Comparison of ENCODE assay signal across 8 cellular contexts in genomic region chr1:212791676-212792395, GRCh38. TPM values are rescaled to one million over a fixed set of nuclear protein-coding genes. Genes with fewer than 3 reads are reported as not detected.
A peak's percentile ranks its signal among the peaks of the same experiment; 100 is the strongest.
DNase-seq lines count a peak whose midpoint lies in the region; ATAC-seq and TF ChIP-seq lines count a peak whose summit lies in the region.

TSS of gene NSL1 (minus strand) at chr1:212791777. CDS start at chr1:212791763, 14 bp downstream.
TSS of gene TATDN3 (plus strand) at chr1:212791894. CDS start at chr1:212791922, 28 bp downstream.

- peak within 1 kb of the TSS; percentile 94 for H3K27ac Mint-ChIP-seq in dendritic cell treated with granulocyte-macrophage colony-stimulating factor and Interleukin-4, amounts not matched to agents 40 ng/mL and 50 ng/mL, for 4 days

- H3K4me1 ChIP-seq in left lung, result peaks cover 11 to 56% of the 10 kb centered on the region in 2 donors

- H3K4me1 Mint-ChIP-seq in dendritic cell treated with granulocyte-macrophage colony-stimulating factor and Interleukin-4, amounts not matched to agents 40 ng/mL and 50 ng/mL, for 4 days (ENCODE audit: low read depth), result peaks cover 37% of the 10 kb centered on the region

- intact Hi-C loops in dendritic cell treated with granulocyte-macrophage colony-stimulating factor and Interleukin-4, amounts not matched to agents 40 ng/mL and 50 ng/mL, for 4 days (cut with micrococcal nuclease), result no loop called here
- intact Hi-C loops in left lung (cut with DNase I), result no loop called here

- H3K36me3 Mint-ChIP-seq in dendritic cell treated with granulocyte-macrophage colony-stimulating factor and Interleukin-4, amounts not matched to agents 40 ng/mL and 50 ng/mL, for 4 days (ENCODE audit: low read depth), result peaks cover 40% of the 10 kb centered on the region

- H3K27ac ChIP-seq in C4-2B, result peak within 1 kb of the TSS; percentile 82
- H3K27ac ChIP-seq in left lung, result peak within 1 kb of the TSS; percentile 95 to 98

- H3K9me3 Mint-ChIP-seq in dendritic cell treated with granulocyte-macrophage colony-stimulating factor and Interleukin-4, amounts not matched to agents 40 ng/mL and 50 ng/mL, for 4 days, result no peaks in the 10 kb centered on the region

- H3K27me3 ChIP-seq in left lung, result no peaks in the 10 kb centered on the region

- no peaks in the 10 kb centered on the region for H3K27me3 Mint-ChIP-seq in dendritic cell treated with granulocyte-macrophage colony-stimulating factor and Interleukin-4, amounts not matched to agents 40 ng/mL and 50 ng/mL, for 4 days

- H3K4me3 ChIP-seq in left lung, result peak within 1 kb of the TSS; percentile 80 to 93

- H3K36me3 ChIP-seq in left lung, result peaks cover 0 to 10% of the 10 kb centered on the region in 2 donors

- H3K4me3 Mint-ChIP-seq in dendritic cell treated with granulocyte-macrophage colony-stimulating factor and Interleukin-4, amounts not matched to agents 40 ng/mL and 50 ng/mL, for 4 days, result peak within 1 kb of the TSS; percentile 97

- no peaks in the 10 kb centered on the region for H3K9me3 ChIP-seq in left lung

- peak; percentile 64 for ATAC-seq in GM19372 (IDR thresholded peaks at IDR 0.05; ENCODE audit: low read depth, unreplicated experiment)
- peak; percentile 77 for ATAC-seq in HG03521 (IDR thresholded peaks at IDR 0.05; ENCODE audit: unreplicated experiment)
- ATAC-seq in left lung, result peak; percentile 99

- DNase-seq in NCI-H69 (lab: John Stamatoyannopoulos, UW) (peak; percentile 95), left lung (peak; percentile 91 to 95)
- DNase-seq in activated CD4-positive, alpha-beta T cell treated with anti-CD3 and anti-CD28 coated beads, Interleukin-2, amount 50 U/mL, for 24 hours (ENCODE audit: low read depth in 1 of 2, low spot score in 1 of 2), result peak; percentile 93 to 99
- peak; percentile 87 for DNase-seq in stimulated activated CD4-positive, alpha-beta T cell treated with anti-CD3 and anti-CD28 coated beads, Interleukin-2, amount 100 ng/mL, for 4 hours (ENCODE audit: low read depth)

- TF ChIP-seq CTCF in C4-2B (conservative IDR thresholded peaks at IDR 0.05), result no peak
- no peak for TF ChIP-seq CTCF in left lung (IDR thresholded peaks at IDR 0.05)

RNA-seq across cellular contexts. Expression of gene NSL1, which starts in this region (rescaled TPM):
- 10 to 100 TPM; 31.1 to 33.5 TPM for total RNA-seq in left lung

RNA-seq across cellular contexts. Expression of gene TATDN3, which starts in this region (rescaled TPM):
- total RNA-seq in left lung, result 10 to 100 TPM; 10.4 to 13.4 TPM

Comparison
In these comparisons a context has a peak if more than half of its experiments do, and no peak if none do; other contexts are left out.
1. Peak in every context shown above with its lines: DNase-seq, ATAC-seq, H3K4me3 ChIP-seq and H3K27ac ChIP-seq.